31 cellular contexts compared by ENCODE assay signal in the genomic region with DNA sequence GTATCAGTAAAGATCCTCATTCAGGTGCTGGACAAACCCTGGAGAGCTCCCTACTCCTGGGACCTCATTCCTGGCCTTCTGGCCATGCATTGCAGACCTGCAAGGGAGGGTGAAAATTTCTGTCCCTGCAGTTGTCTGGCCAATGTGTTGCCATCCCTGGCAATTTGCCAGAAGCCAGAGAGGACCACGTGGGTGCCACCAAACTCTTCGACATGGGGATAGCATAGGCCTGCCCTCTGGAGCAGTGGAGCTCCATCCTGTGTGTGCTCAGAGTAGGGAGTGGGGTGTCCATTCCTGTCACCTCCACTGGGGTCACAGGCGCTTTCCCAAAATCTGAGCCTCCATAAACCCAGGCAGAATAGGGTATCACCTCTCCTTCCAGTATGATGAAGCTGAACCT. TPM values are rescaled to one million over a fixed set of nuclear protein-coding genes. Genes with fewer than 3 reads are reported as not detected.
"Had no signal": no experiment of that assay in that cellular context is flagged by ENCODE, and none has a peak within 500 bp of the region (broad histone marks: within the 10 kb centered on the region; RNA-seq: fewer than 3 reads in every experiment).

No MANE protein-coding gene starts in this region.

- H3K36me3 Mint-ChIP-seq: mesothelial cell of epicardium; naive B cell; naive thymus-derived CD8-positive, alpha-beta T cell had no signal

- H3K36me3 ChIP-seq: colonic mucosa, esophagus squamous epithelium, gastrocnemius medialis, heart right ventricle, left lung, lower lobe of right lung had no signal

- H3K4me3 Mint-ChIP-seq: dendritic cell treated with granulocyte-macrophage colony-stimulating factor and Interleukin-4, amounts not matched to agents 40 ng/mL and 50 ng/mL, for 4 days; effector memory CD8-positive, alpha-beta T cell; endodermal cell; mesothelial cell of epicardium; naive B cell; naive thymus-derived CD8-positive, alpha-beta T cell had no signal

- DNase-seq: colonic mucosa; cortex of kidney; effector CD8-positive, alpha-beta T cell; effector memory CD8-positive, alpha-beta T cell; endodermal cell; erythroblast; esophagus squamous epithelium; foreskin fibroblast; foreskin melanocyte; gastrocnemius medialis; glutamatergic neuron; head of caudate nucleus; heart right ventricle; hippocampal formation; left cardiac atrium; left lung; left ventricle myocardium superior; lower lobe of right lung; mesenchymal stem cell; mucosa of descending colon; naive B cell had no signal

- H3K27ac Mint-ChIP-seq: dendritic cell treated with granulocyte-macrophage colony-stimulating factor and Interleukin-4, amounts not matched to agents 40 ng/mL and 50 ng/mL, for 4 days; effector memory CD8-positive, alpha-beta T cell; endodermal cell; mesothelial cell of epicardium; naive B cell had no signal

- H3K27ac ChIP-seq: colonic mucosa, epithelial cell of prostate, esophagus squamous epithelium, gastrocnemius medialis, heart right ventricle, left lung, lower lobe of right lung had no signal

- H3K27me3 Mint-ChIP-seq: dendritic cell treated with granulocyte-macrophage colony-stimulating factor and Interleukin-4, amounts not matched to agents 40 ng/mL and 50 ng/mL, for 4 days had no signal

- H3K4me3 ChIP-seq: colonic mucosa, esophagus squamous epithelium, gastrocnemius medialis, heart right ventricle, left lung, lower lobe of right lung, mucosa of descending colon had no signal

- H3K27me3 ChIP-seq: colonic mucosa, esophagus squamous epithelium, gastrocnemius medialis, heart right ventricle, left lung had no signal

- H3K4me1 ChIP-seq: colonic mucosa, esophagus squamous epithelium, gastrocnemius medialis, heart right ventricle, left lung, lower lobe of right lung had no signal

- H3K9me3 ChIP-seq: colonic mucosa, esophagus squamous epithelium, gastrocnemius medialis, heart right ventricle, left lung, lower lobe of right lung, mucosa of descending colon had no signal

- ATAC-seq: effector memory CD8-positive, alpha-beta T cell; esophagus mucosa; gastrocnemius medialis; left cardiac atrium; left lung; left ventricle myocardium superior; lower lobe of right lung; mucosa of descending colon; naive thymus-derived CD8-positive, alpha-beta T cell had no signal

- FAIRE-seq: endometrium, islet of Langerhans, keratinocyte had no signal

- H3K4me1 Mint-ChIP-seq: endodermal cell; mesothelial cell of epicardium; naive B cell; naive thymus-derived CD8-positive, alpha-beta T cell had no signal

- H3K9me3 Mint-ChIP-seq: dendritic cell treated with granulocyte-macrophage colony-stimulating factor and Interleukin-4, amounts not matched to agents 40 ng/mL and 50 ng/mL, for 4 days; effector memory CD8-positive, alpha-beta T cell; endodermal cell; mesothelial cell of epicardium; naive thymus-derived CD8-positive, alpha-beta T cell had no signal

RNA-seq across cellular contexts. Expression of a gene that starts 31.2 kb away (rescaled TPM):
- total RNA-seq: dermis microvascular lymphatic vessel endothelial cell; endodermal cell; left cardiac atrium; lung microvascular endothelial cell; mesothelial cell of epicardium; naive thymus-derived CD8-positive, alpha-beta T cell had no signal
- polyA plus RNA-seq: naive thymus-derived CD8-positive, alpha-beta T cell had no signal
